21 cellular contexts compared by ENCODE assay signal in the genomic region with DNA sequence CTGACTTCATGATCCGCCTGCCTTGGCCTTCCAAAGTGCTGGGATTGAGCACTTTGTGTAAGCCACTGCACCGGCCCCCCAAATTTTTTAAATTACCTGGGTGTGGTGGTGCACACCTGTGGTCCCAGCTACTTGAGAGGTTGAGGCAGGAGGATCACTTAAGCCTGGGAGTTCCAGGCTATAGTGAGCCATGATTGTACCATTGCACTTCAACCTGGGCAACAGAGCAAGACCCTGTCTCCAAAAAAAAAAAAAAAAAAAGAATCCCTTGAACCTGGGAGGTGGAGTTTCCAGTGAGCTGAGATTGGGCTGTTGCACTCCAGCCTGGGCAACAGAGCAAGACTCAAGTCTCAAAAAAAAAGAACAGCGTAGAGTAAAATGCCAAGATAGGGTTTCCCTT. TPM values are rescaled to one million over a fixed set of nuclear protein-coding genes. Genes with fewer than 3 reads are reported as not detected.
DNase-seq lines count a peak whose midpoint lies in the region; ATAC-seq, FAIRE-seq and TF ChIP-seq lines count a peak whose summit lies in the region.
"Had no signal": no experiment of that assay in that cellular context is flagged by ENCODE, and none has a peak within 500 bp of the region (broad histone marks: within the 10 kb centered on the region; RNA-seq: fewer than 3 reads in every experiment).

No MANE protein-coding gene starts in this region.

- H3K27me3 ChIP-seq in HepG2 (ENCODE audit: control insufficient read depth in 1 of 2, insufficient read depth in 2 of 2, low read length in 2 of 2) = no peaks in the 10 kb centered on the region
- no peaks in the 10 kb centered on the region for H3K27me3 ChIP-seq in right lobe of liver
- H3K27me3 ChIP-seq in brain microvascular endothelial cell (replicated peaks) = no peaks in the 10 kb centered on the region

- H3K9ac ChIP-seq in HepG2 (ENCODE audit: insufficient read depth, low read depth, low read length) = no peak overlapping the region

- H3K27me3 Mint-ChIP-seq in activated T-helper 17 cell treated with anti-CD3 and anti-CD28 coated beads, Interleukin-2, amount 50 U/mL, for 72 hours = no peaks in the 10 kb centered on the region
- H3K27me3 Mint-ChIP-seq in stimulated activated naive B cell treated with anti-CD40 and anti-IgM and Interleukin-4, amounts not matched to agents 10 μg/mL and 1 μg/mL and 100 μg/mL, for 72 hours = no peaks in the 10 kb centered on the region

- H3K9me3 ChIP-seq in HepG2 (ENCODE audit: low read length) (no peaks in the 10 kb centered on the region), right lobe of liver (no peaks in the 10 kb centered on the region)
- H3K9me3 ChIP-seq: thoracic aorta had no signal

- intact Hi-C loops in HepG2 (cut with micrococcal nuclease; ENCODE audit: unreplicated experiment) (no loop called here), right lobe of liver (cut with DNase I) (no loop called here)

- H2AFZ ChIP-seq in HepG2 (ENCODE audit: low read length) = no peak overlapping the region

- H3K4me3 ChIP-seq in HepG2 (replicated peaks in 1 of 3; ENCODE audit: insufficient read depth in 1 of 3, low read depth in 2 of 3, low read length in 3 of 3) (no peak overlapping the region), right lobe of liver (no peak overlapping the region), brain microvascular endothelial cell (ENCODE audit: low read depth, low read length) (no peak overlapping the region)
- H3K4me3 ChIP-seq: SK-N-MC, skin epidermis, thoracic aorta had no signal

- FAIRE-seq in HepG2 (lab: Jason Lieb, UNC) = no peak
- FAIRE-seq: GM18507, H1 had no signal

- peak overlapping the region; percentile 61 for H3K27ac Mint-ChIP-seq in activated T-helper 17 cell treated with anti-CD3 and anti-CD28 coated beads, Interleukin-2, amount 50 U/mL, for 72 hours
- peak overlapping the region; percentile 47 for H3K27ac Mint-ChIP-seq in stimulated activated naive B cell treated with anti-CD40 and anti-IgM and Interleukin-4, amounts not matched to agents 10 μg/mL and 1 μg/mL and 100 μg/mL, for 72 hours

- 97% methylated on average over 3 of the region's 3 CpGs for WGBS in HepG2 (ENCODE audit: low lambda C conversion rate)
- 93% methylated on average over 3 of the region's 3 CpGs for WGBS in right lobe of liver (ENCODE audit: insufficient coverage, low coverage, low lambda C conversion rate, missing lambda C conversion rate)

- H3K4me1 ChIP-seq in HepG2 (ENCODE audit: insufficient read depth, low read length) = no peaks in the 10 kb centered on the region
- H3K4me1 ChIP-seq in right lobe of liver = no peaks in the 10 kb centered on the region

- DNase-seq in HepG2 (ENCODE audit: low spot score) = no peak
- no peak for DNase-seq in right lobe of liver
- no peak for DNase-seq in stimulated activated naive B cell treated with anti-CD40 and anti-IgM and Interleukin-4, amounts not matched to agents 10 μg/mL and 1 μg/mL and 100 μg/mL, for 72 hours
- no peak for DNase-seq in brain microvascular endothelial cell
- DNase-seq in COLO829 (ENCODE audit: low spot score) = no peak
- DNase-seq: amniotic stem cell, cortex of kidney, DMS53, GDM1, kidney glomerular epithelial cell, NCI-H1092 treated with DMSO at 0.1 percent for 48 hours, NCI-H2029 treated with DMSO at 0.1 percent for 48 hours, NCI-H226, NCI-H774, WERI-Rb-1 had no signal

- peaks cover 100% of the 10 kb centered on the region for H3K36me3 Mint-ChIP-seq in activated T-helper 17 cell treated with anti-CD3 and anti-CD28 coated beads, Interleukin-2, amount 50 U/mL, for 72 hours (ENCODE audit: low read depth)
- peaks cover 57 to 67% of the 10 kb centered on the region in 2 donors for H3K36me3 Mint-ChIP-seq in stimulated activated naive B cell treated with anti-CD40 and anti-IgM and Interleukin-4, amounts not matched to agents 10 μg/mL and 1 μg/mL and 100 μg/mL, for 72 hours

- POLR2A ChIA-PET in HepG2 (lab: Yijun Ruan, JAX) = no interaction called here

- no peak overlapping the region for H3K4me2 ChIP-seq in HepG2 (ENCODE audit: low read depth, low read length)

- peaks cover 10% of the 10 kb centered on the region for H3K4me1 Mint-ChIP-seq in activated T-helper 17 cell treated with anti-CD3 and anti-CD28 coated beads, Interleukin-2, amount 50 U/mL, for 72 hours
- peaks cover 18 to 21% of the 10 kb centered on the region in 2 donors for H3K4me1 Mint-ChIP-seq in stimulated activated naive B cell treated with anti-CD40 and anti-IgM and Interleukin-4, amounts not matched to agents 10 μg/mL and 1 μg/mL and 100 μg/mL, for 72 hours

- H4K20me1 ChIP-seq in HepG2 (ENCODE audit: insufficient read depth, low read length) = no peaks in the 10 kb centered on the region

- TF ChIP-seq CTCF in HepG2 (CRISPR knock-in tag; IDR thresholded peaks at IDR 0.05) (no peak), right lobe of liver (IDR thresholded peaks at IDR 0.05) (no peak), brain microvascular endothelial cell (IDR thresholded peaks at IDR 0.05; ENCODE audit: low read depth, low read length, missing control alignments) (no peak)

- H3K4me3 Mint-ChIP-seq in activated T-helper 17 cell treated with anti-CD3 and anti-CD28 coated beads, Interleukin-2, amount 50 U/mL, for 72 hours = no peak overlapping the region
- H3K4me3 Mint-ChIP-seq in stimulated activated naive B cell treated with anti-CD40 and anti-IgM and Interleukin-4, amounts not matched to agents 10 μg/mL and 1 μg/mL and 100 μg/mL, for 72 hours = no peak overlapping the region

- TF ChIP-seq POLR2A in HepG2 (IDR thresholded peaks at IDR 0.05; ENCODE audit: insufficient read depth in 1 of 2, low read depth in 2 of 2, low read length in 2 of 2) = no peak
- TF ChIP-seq POLR2A in right lobe of liver (IDR thresholded peaks at IDR 0.05) = no peak

- in situ Hi-C loops in HepG2 (cut with HindIII; ENCODE audit: extremely low pct_ligation_motif_present, low pct_unique_long_range_greater_than_20kb) (no loop called here), brain microvascular endothelial cell (cut with HindIII; ENCODE audit: low pct_ligation_motif_present, low sequenced_read_pairs) (no loop called here)

- TF ChIP-seq EP300 in HepG2 (IDR thresholded peaks at IDR 0.05; ENCODE audit: low read depth in 2 of 2, low read length in 2 of 2) (no peak), HepG2 (CRISPR knock-in tag; IDR thresholded peaks at IDR 0.05; ENCODE audit: borderline replicate concordance) (no peak)

- CTCF ChIA-PET in HepG2 (lab: Yijun Ruan, JAX; ENCODE audit: low intra/inter-chr PET ratio, low total read pairs) = no interaction called here

- BruUV-seq in HepG2 (replicated peaks; lab: Mats Ljungman, UMichigan) = no TSS peak

- H3K27ac ChIP-seq in HepG2 (ENCODE audit: extremely low read length, insufficient read depth, low read length) (no peak overlapping the region), right lobe of liver (no peak overlapping the region), brain microvascular endothelial cell (no peak overlapping the region)
- H3K27ac ChIP-seq: SK-N-MC, thoracic aorta, WERI-Rb-1 had no signal

- H3K36me3 ChIP-seq in HepG2 (replicated peaks in 1 of 2; ENCODE audit: control insufficient read depth in 1 of 2, insufficient read depth in 2 of 2, low read length in 2 of 2) (peaks cover 47 to 84% of the 10 kb centered on the region in 2 experiments), right lobe of liver (peaks cover 0 to 80% (median 50%) of the 10 kb centered on the region in 4 donors), brain microvascular endothelial cell (replicated peaks) (peaks cover 78% of the 10 kb centered on the region)

- no peaks in the 10 kb centered on the region for H3K9me3 Mint-ChIP-seq in activated T-helper 17 cell treated with anti-CD3 and anti-CD28 coated beads, Interleukin-2, amount 50 U/mL, for 72 hours
- H3K9me3 Mint-ChIP-seq in stimulated activated naive B cell treated with anti-CD40 and anti-IgM and Interleukin-4, amounts not matched to agents 10 μg/mL and 1 μg/mL and 100 μg/mL, for 72 hours = no peaks in the 10 kb centered on the region

- no peaks in the 10 kb centered on the region for H3K79me2 ChIP-seq in HepG2 (ENCODE audit: insufficient read depth, low read length)

- ATAC-seq in HepG2 = no peak
- no peak for ATAC-seq in right lobe of liver
- no peak for ATAC-seq in activated T-helper 17 cell treated with anti-CD3 and anti-CD28 coated beads, Interleukin-2, amount 50 U/mL, for 72 hours (replicated peaks)
- ATAC-seq in stimulated activated naive B cell treated with anti-CD40 and anti-IgM and Interleukin-4, amounts not matched to agents 10 μg/mL and 1 μg/mL and 100 μg/mL, for 72 hours (replicated peaks) = no peak

- no peak for TF ChIP-seq RAD21 in HepG2 (CRISPR knock-in tag; IDR thresholded peaks at IDR 0.05)

RNA-seq across cellular contexts. Expression of a gene that starts 15.2 kb away (rescaled TPM):
- total RNA-seq in HepG2 (2016; rRNA removed; fragmentation: Illumina TruSeq; extraction: Trizol) (6.8 and 17.7 TPM in 2 replicates), right lobe of liver (10 to 100 TPM in 2 of 6 experiments, 1 to 10 TPM in 4; 6.9 to 13.4 (median 9.1) TPM)
- total RNA-seq in HepG2 (2016; cell fraction: cytosol; rRNA removed; fragmentation: Illumina TruSeq; extraction: Trizol; ENCODE audit: low read depth) = 4.4 and 4.7 TPM in 2 replicates
- total RNA-seq in HepG2 (2016; cell fraction: insoluble cytoplasmic fraction; rRNA removed; fragmentation: Illumina TruSeq; extraction: Trizol) = 4.5 and 15.9 TPM in 2 replicates
- 5.4 and 8.2 TPM in 2 replicates for total RNA-seq in HepG2 (2016; cell fraction: membrane; rRNA removed; fragmentation: Illumina TruSeq; extraction: Trizol)
- 22.3 and 26.8 TPM in 2 replicates for total RNA-seq in HepG2 (2016; cell fraction: nucleus; rRNA removed; fragmentation: Illumina TruSeq; extraction: Trizol)
- 18.0 and 24.3 TPM in 2 replicates for polyA plus RNA-seq in HepG2 (2011; rRNA removed)
- 8.0 and 12.2 TPM in 2 replicates for polyA plus RNA-seq in HepG2 (2011; cell fraction: cytosol; rRNA removed)
- 148 and 167 TPM in 2 replicates for polyA plus RNA-seq in HepG2 (2011; cell fraction: nucleus; rRNA removed)
- 16.1 and 20.0 TPM in 2 replicates for polyA plus RNA-seq in HepG2 (2012)
- 2.3 and 3.4 TPM in 2 replicates for polyA plus RNA-seq in HepG2 (2016; cell fraction: cytosol; fragmentation: Illumina TruSeq; extraction: Trizol; ENCODE audit: low read depth)
- polyA plus RNA-seq in HepG2 (2016; cell fraction: insoluble cytoplasmic fraction; fragmentation: Illumina TruSeq; extraction: Trizol; ENCODE audit: low read depth) = 7.0 and 9.8 TPM in 2 replicates
- 4.7 and 8.3 TPM in 2 replicates for polyA plus RNA-seq in HepG2 (2016; cell fraction: membrane; fragmentation: Illumina TruSeq; extraction: Trizol; ENCODE audit: low read depth)
- polyA plus RNA-seq in HepG2 (2016; cell fraction: nucleus; fragmentation: Illumina TruSeq; extraction: Trizol; ENCODE audit: insufficient read depth, low read depth) = 66.1 and 72.8 TPM in 2 replicates
- polyA minus RNA-seq in HepG2 (2011; rRNA and poly(A)+ RNA removed; ENCODE audit: low replicate concordance) = 14.5 and 22.1 TPM in 2 replicates
- polyA minus RNA-seq in HepG2 (2011; cell fraction: cytosol; rRNA and poly(A)+ RNA removed) = 4.0 and 6.3 TPM in 2 replicates
- polyA minus RNA-seq in HepG2 (2011; cell fraction: nucleus; rRNA and poly(A)+ RNA removed) = 27.8 and 28.5 TPM in 2 replicates
- total RNA-seq in activated T-helper 17 cell treated with anti-CD3 and anti-CD28 coated beads, Interleukin-2, amount 50 U/mL, for 72 hours = 10 to 100 TPM; 24.7 to 31.1 TPM

RNA-seq across cellular contexts. Expression of a gene that starts 15.9 kb away (rescaled TPM):
- 3.8 and 10.1 TPM in 2 replicates for total RNA-seq in HepG2 (2016; rRNA removed; fragmentation: Illumina TruSeq; extraction: Trizol)
- total RNA-seq in HepG2 (2016; cell fraction: cytosol; rRNA removed; fragmentation: Illumina TruSeq; extraction: Trizol; ENCODE audit: low read depth) = 2.4 and 3.2 TPM in 2 replicates
- 4.2 and 9.2 TPM in 2 replicates for total RNA-seq in HepG2 (2016; cell fraction: insoluble cytoplasmic fraction; rRNA removed; fragmentation: Illumina TruSeq; extraction: Trizol)
- total RNA-seq in HepG2 (2016; cell fraction: membrane; rRNA removed; fragmentation: Illumina TruSeq; extraction: Trizol) = 5.2 and 6.8 TPM in 2 replicates
- total RNA-seq in HepG2 (2016; cell fraction: nucleus; rRNA removed; fragmentation: Illumina TruSeq; extraction: Trizol) = 13.1 and 15.5 TPM in 2 replicates
- polyA plus RNA-seq in HepG2 (2011; rRNA removed) = 13.2 and 18.6 TPM in 2 replicates
- 4.5 and 5.7 TPM in 2 replicates for polyA plus RNA-seq in HepG2 (2011; cell fraction: cytosol; rRNA removed)
- 111 and 130 TPM in 2 replicates for polyA plus RNA-seq in HepG2 (2011; cell fraction: nucleus; rRNA removed)
- 7.5 and 10.0 TPM in 2 replicates for polyA plus RNA-seq in HepG2 (2012)
- 2.5 and 3.3 TPM in 2 replicates for polyA plus RNA-seq in HepG2 (2016; cell fraction: cytosol; fragmentation: Illumina TruSeq; extraction: Trizol; ENCODE audit: low read depth)
- 4.6 and 6.5 TPM in 2 replicates for polyA plus RNA-seq in HepG2 (2016; cell fraction: insoluble cytoplasmic fraction; fragmentation: Illumina TruSeq; extraction: Trizol; ENCODE audit: low read depth)
- polyA plus RNA-seq in HepG2 (2016; cell fraction: membrane; fragmentation: Illumina TruSeq; extraction: Trizol; ENCODE audit: low read depth) = 5.7 and 6.3 TPM in 2 replicates
- polyA plus RNA-seq in HepG2 (2016; cell fraction: nucleus; fragmentation: Illumina TruSeq; extraction: Trizol; ENCODE audit: insufficient read depth, low read depth) = 51.9 and 55.4 TPM in 2 replicates
- 4.4 and 8.1 TPM in 2 replicates for polyA minus RNA-seq in HepG2 (2011; rRNA and poly(A)+ RNA removed; ENCODE audit: low replicate concordance)
- 2.2 and 5.0 TPM in 2 replicates for polyA minus RNA-seq in HepG2 (2011; cell fraction: cytosol; rRNA and poly(A)+ RNA removed)
- polyA minus RNA-seq in HepG2 (2011; cell fraction: nucleus; rRNA and poly(A)+ RNA removed) = 6.8 and 7.5 TPM in 2 replicates
- total RNA-seq in right lobe of liver = 10 to 100 TPM in 3 of 6 experiments, 1 to 10 TPM in 3; 5.6 to 12.4 (median 9.4) TPM
- total RNA-seq in activated T-helper 17 cell treated with anti-CD3 and anti-CD28 coated beads, Interleukin-2, amount 50 U/mL, for 72 hours = 1 to 10 TPM; 1.7 to 4.1 TPM

RNA-seq across cellular contexts. Expression of a gene that starts 35.0 kb away (rescaled TPM):
- total RNA-seq in HepG2 (2016; rRNA removed; fragmentation: Illumina TruSeq; extraction: Trizol) (17.0 and 20.7 TPM in 2 replicates), right lobe of liver (10 to 100 TPM in 3 of 6 experiments, 1 to 10 TPM in 3; 5.6 to 17.9 (median 11.2) TPM)
- 5.1 and 5.8 TPM in 2 replicates for total RNA-seq in HepG2 (2016; cell fraction: cytosol; rRNA removed; fragmentation: Illumina TruSeq; extraction: Trizol; ENCODE audit: low read depth)
- 16.3 and 20.7 TPM in 2 replicates for total RNA-seq in HepG2 (2016; cell fraction: insoluble cytoplasmic fraction; rRNA removed; fragmentation: Illumina TruSeq; extraction: Trizol)
- total RNA-seq in HepG2 (2016; cell fraction: membrane; rRNA removed; fragmentation: Illumina TruSeq; extraction: Trizol) = 12.5 and 13.4 TPM in 2 replicates
- total RNA-seq in HepG2 (2016; cell fraction: nucleus; rRNA removed; fragmentation: Illumina TruSeq; extraction: Trizol) = 9.5 and 13.5 TPM in 2 replicates
- 9.1 and 11.8 TPM in 2 replicates for polyA plus RNA-seq in HepG2 (2011; rRNA removed)
- polyA plus RNA-seq in HepG2 (2011; cell fraction: cytosol; rRNA removed) = 13.4 and 23.3 TPM in 2 replicates
- polyA plus RNA-seq in HepG2 (2011; cell fraction: nucleus; rRNA removed) = 26.3 and 28.3 TPM in 2 replicates
- 6.8 and 12.5 TPM in 2 replicates for polyA plus RNA-seq in HepG2 (2012)
- polyA plus RNA-seq in HepG2 (2016; cell fraction: cytosol; fragmentation: Illumina TruSeq; extraction: Trizol; ENCODE audit: low read depth) = 3.0 and 3.1 TPM in 2 replicates
- polyA plus RNA-seq in HepG2 (2016; cell fraction: insoluble cytoplasmic fraction; fragmentation: Illumina TruSeq; extraction: Trizol; ENCODE audit: low read depth) = 13.3 and 14.0 TPM in 2 replicates
- polyA plus RNA-seq in HepG2 (2016; cell fraction: membrane; fragmentation: Illumina TruSeq; extraction: Trizol; ENCODE audit: low read depth) = 5.3 and 7.7 TPM in 2 replicates
- polyA plus RNA-seq in HepG2 (2016; cell fraction: nucleus; fragmentation: Illumina TruSeq; extraction: Trizol; ENCODE audit: insufficient read depth, low read depth) = 14.9 and 15.5 TPM in 2 replicates
- polyA minus RNA-seq in HepG2 (2011; rRNA and poly(A)+ RNA removed; ENCODE audit: low replicate concordance) = 3.5 and 31.4 TPM in 2 replicates
- 16.7 and 20.7 TPM in 2 replicates for polyA minus RNA-seq in HepG2 (2011; cell fraction: cytosol; rRNA and poly(A)+ RNA removed)
- 8.8 and 8.9 TPM in 2 replicates for polyA minus RNA-seq in HepG2 (2011; cell fraction: nucleus; rRNA and poly(A)+ RNA removed)
- total RNA-seq in activated T-helper 17 cell treated with anti-CD3 and anti-CD28 coated beads, Interleukin-2, amount 50 U/mL, for 72 hours = 1 to 10 TPM; 4.4 to 5.0 TPM

RNA-seq across cellular contexts. Expression of a gene that starts 50.1 kb away (rescaled TPM):
- total RNA-seq in HepG2 (2016; rRNA removed; fragmentation: Illumina TruSeq; extraction: Trizol) = 1.2 and 2.5 TPM in 2 replicates
- 4.2 and 5.8 TPM in 2 replicates for total RNA-seq in HepG2 (2016; cell fraction: cytosol; rRNA removed; fragmentation: Illumina TruSeq; extraction: Trizol; ENCODE audit: low read depth)
- 1.4 and 2.6 TPM in 2 replicates for total RNA-seq in HepG2 (2016; cell fraction: insoluble cytoplasmic fraction; rRNA removed; fragmentation: Illumina TruSeq; extraction: Trizol)
- total RNA-seq in HepG2 (2016; cell fraction: membrane; rRNA removed; fragmentation: Illumina TruSeq; extraction: Trizol) = 3.5 TPM in 2 replicates
- total RNA-seq in HepG2 (2016; cell fraction: nucleus; rRNA removed; fragmentation: Illumina TruSeq; extraction: Trizol) = 2.4 and 3.5 TPM in 2 replicates
- 3.9 and 4.3 TPM in 2 replicates for polyA plus RNA-seq in HepG2 (2011; rRNA removed)
- polyA plus RNA-seq in HepG2 (2011; cell fraction: cytosol; rRNA removed) = 1.5 and 2.1 TPM in 2 replicates
- 28.1 and 29.8 TPM in 2 replicates for polyA plus RNA-seq in HepG2 (2011; cell fraction: nucleus; rRNA removed)
- polyA plus RNA-seq in HepG2 (2012) = 2.7 and 6.1 TPM in 2 replicates
- polyA plus RNA-seq in HepG2 (2016; cell fraction: cytosol; fragmentation: Illumina TruSeq; extraction: Trizol; ENCODE audit: low read depth) = 1.1 TPM in 2 replicates
- polyA plus RNA-seq in HepG2 (2016; cell fraction: insoluble cytoplasmic fraction; fragmentation: Illumina TruSeq; extraction: Trizol; ENCODE audit: low read depth) = 1.1 and 1.2 TPM in 2 replicates
- polyA plus RNA-seq in HepG2 (2016; cell fraction: membrane; fragmentation: Illumina TruSeq; extraction: Trizol; ENCODE audit: low read depth) = 1.0 and 1.2 TPM in 2 replicates
- 11.0 and 12.6 TPM in 2 replicates for polyA plus RNA-seq in HepG2 (2016; cell fraction: nucleus; fragmentation: Illumina TruSeq; extraction: Trizol; ENCODE audit: insufficient read depth, low read depth)
- polyA minus RNA-seq in HepG2 (2011; rRNA and poly(A)+ RNA removed; ENCODE audit: low replicate concordance) = 2.9 and 43.1 TPM in 2 replicates
- polyA minus RNA-seq in HepG2 (2011; cell fraction: cytosol; rRNA and poly(A)+ RNA removed) = 1.6 and 2.8 TPM in 2 replicates
- polyA minus RNA-seq in HepG2 (2011; cell fraction: nucleus; rRNA and poly(A)+ RNA removed) = 4.5 and 5.8 TPM in 2 replicates
- 10 to 100 TPM; 35.0 to 72.2 (median 53.7) TPM for total RNA-seq in right lobe of liver
- total RNA-seq in activated T-helper 17 cell treated with anti-CD3 and anti-CD28 coated beads, Interleukin-2, amount 50 U/mL, for 72 hours = 10 to 100 TPM; 81.1 to 98.8 TPM
